15 cellular contexts compared by ENCODE assay signal in the genomic region with DNA sequence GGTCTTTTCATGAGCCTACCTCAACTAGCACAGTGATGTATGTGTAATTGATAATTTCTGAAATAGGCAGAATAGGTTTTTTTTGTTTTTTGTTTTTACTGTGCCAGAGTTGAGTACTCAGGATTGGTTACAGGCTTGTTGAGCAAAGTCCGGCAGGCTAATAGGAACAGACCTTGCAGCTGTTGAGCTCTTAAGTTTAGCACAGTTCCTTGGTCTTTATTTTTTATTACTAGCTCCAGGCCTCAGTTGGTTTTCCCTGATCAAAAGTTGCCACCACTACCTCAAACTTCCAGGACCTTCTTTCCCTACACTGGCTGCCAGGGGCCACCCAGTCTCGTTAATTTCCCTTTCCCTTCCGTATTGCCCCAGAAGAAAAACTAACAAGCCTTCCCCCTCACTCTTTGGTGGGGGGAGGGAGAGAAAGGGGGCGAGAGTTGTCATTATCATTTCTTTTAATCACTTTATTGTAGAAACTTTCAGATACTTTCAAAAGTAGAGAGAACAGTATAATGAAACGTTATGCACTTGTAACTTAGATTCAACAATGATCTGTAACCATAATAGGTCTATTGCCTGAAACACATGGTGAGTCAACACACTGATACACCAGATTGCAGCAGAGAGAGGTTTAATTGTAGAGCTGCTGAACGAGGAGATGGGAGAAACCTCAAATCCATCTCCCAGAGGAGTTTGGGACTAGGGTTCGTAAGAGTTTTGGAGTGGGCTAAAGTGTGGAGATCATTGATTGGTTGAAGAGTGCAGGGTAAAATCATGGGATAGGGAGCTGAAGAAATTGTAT. TPM values are rescaled to one million over a fixed set of nuclear protein-coding genes. Genes with fewer than 3 reads are reported as not detected.
DNase-seq lines count a peak whose midpoint lies in the region; ATAC-seq and FAIRE-seq lines count a peak whose summit lies in the region.
"Had no signal": no experiment of that assay in that cellular context is flagged by ENCODE, and none has a peak within 500 bp of the region (broad histone marks: within the 10 kb centered on the region; RNA-seq: fewer than 3 reads in every experiment).

No MANE protein-coding gene starts in this region.

- no peaks in the 10 kb centered on the region for H3K9me3 ChIP-seq in T-helper 17 cell (ENCODE audit: control insufficient read depth, low read length, poor library complexity, severe bottlenecking)
- no peaks in the 10 kb centered on the region for H3K9me3 ChIP-seq in small intestine (ENCODE audit: control insufficient read depth, low read depth)
- H3K9me3 ChIP-seq: testis had no signal

- H3K4me1 Mint-ChIP-seq in T-helper 1 cell treated with Interleukin-12 subunit alpha and Interleukin-12 subunit beta and Interleukin-4 antibody, amounts not matched to agents 30 μg/mL and 1 μg/mL, for 36 hours (ENCODE audit: low read depth), result peaks cover 42% of the 10 kb centered on the region
- H3K4me1 Mint-ChIP-seq in T-helper 17 cell, result peaks cover 36% of the 10 kb centered on the region

- FAIRE-seq in small intestine (lab: Jason Lieb, UNC) (no peak), HTR-8/SVneo (lab: Jason Lieb, UNC) (no peak)
- FAIRE-seq: GM12878 had no signal

- peak overlapping the region; percentile 10 for H3K27ac ChIP-seq in epithelial cell of prostate
- H3K27ac ChIP-seq in small intestine (ENCODE audit: low read depth in 1 of 2, low read length in 1 of 2), result peak overlapping the region; percentile 30 to 32
- H3K27ac ChIP-seq: testis had no signal

- H3K4me3 Mint-ChIP-seq in T-helper 1 cell treated with Interleukin-12 subunit alpha and Interleukin-12 subunit beta and Interleukin-4 antibody, amounts not matched to agents 30 μg/mL and 1 μg/mL, for 36 hours, result peak overlapping the region; percentile 43
- H3K4me3 Mint-ChIP-seq in T-helper 17 cell, result peak overlapping the region; percentile 82

- H3K36me3 Mint-ChIP-seq in T-helper 1 cell treated with Interleukin-12 subunit alpha and Interleukin-12 subunit beta and Interleukin-4 antibody, amounts not matched to agents 30 μg/mL and 1 μg/mL, for 36 hours (ENCODE audit: low read depth), result peaks cover 16% of the 10 kb centered on the region
- H3K36me3 Mint-ChIP-seq in T-helper 17 cell (ENCODE audit: low read depth), result peaks cover 7% of the 10 kb centered on the region

- no peak for ATAC-seq in T-helper 17 cell
- ATAC-seq: GM12878 had no signal

- H3K4me1 ChIP-seq in small intestine (ENCODE audit: control insufficient read depth in 2 of 2, insufficient read depth in 1 of 2, low read depth in 1 of 2, low read length in 1 of 2), result peaks cover 9% of the 10 kb centered on the region in 2 donors

- H3K4me3 ChIP-seq in small intestine (ENCODE audit: low read depth in 1 of 2, low read length in 2 of 2), result no peak overlapping the region
- H3K4me3 ChIP-seq: GM12878, testis had no signal

- no peaks in the 10 kb centered on the region for H3K27me3 ChIP-seq in small intestine (ENCODE audit: control insufficient read depth in 2 of 2, insufficient read depth in 2 of 2, low read length in 2 of 2)
- H3K27me3 ChIP-seq: testis had no signal

- WGBS in small intestine, 3 donors, result 27 to 64% (median 42%) methylated on average over 7 of the region's 7 CpGs

- no peaks in the 10 kb centered on the region for H3K9me3 Mint-ChIP-seq in T-helper 1 cell treated with Interleukin-12 subunit alpha and Interleukin-12 subunit beta and Interleukin-4 antibody, amounts not matched to agents 30 μg/mL and 1 μg/mL, for 36 hours
- H3K9me3 Mint-ChIP-seq: H9 had no signal

- no peaks in the 10 kb centered on the region for H3K36me3 ChIP-seq in small intestine (ENCODE audit: control insufficient read depth in 2 of 2, insufficient read depth in 2 of 2, low read length in 2 of 2)

- peak overlapping the region; percentile 78 for H3K27ac Mint-ChIP-seq in T-helper 1 cell treated with Interleukin-12 subunit alpha and Interleukin-12 subunit beta and Interleukin-4 antibody, amounts not matched to agents 30 μg/mL and 1 μg/mL, for 36 hours
- H3K27ac Mint-ChIP-seq in T-helper 17 cell, result peak overlapping the region; percentile 95
- H3K27ac Mint-ChIP-seq: H9 had no signal

- DNase-seq in T-helper 1 cell (no peak), T-helper 17 cell (no peak), epithelial cell of prostate (ENCODE audit: low read depth, low spot score) (no peak), small intestine (peak; percentile 54), H4 (ENCODE audit: low spot score) (no peak), HTR-8/SVneo (ENCODE audit: insufficient read length, low spot score) (no peak)
- no peak for DNase-seq in stimulated activated CD4-positive, alpha-beta T cell treated with anti-CD3 and anti-CD28 coated beads, Interleukin-2, amount 100 ng/mL, for 48 hours
- DNase-seq: 8988T, DMS 273 treated with DMSO at 0.1 percent for 48 hours, H9, Kasumi-1, mesenchymal stem cell, testis had no signal

- H3K27me3 Mint-ChIP-seq in T-helper 1 cell treated with Interleukin-12 subunit alpha and Interleukin-12 subunit beta and Interleukin-4 antibody, amounts not matched to agents 30 μg/mL and 1 μg/mL, for 36 hours (ENCODE audit: low read depth), result no peaks in the 10 kb centered on the region
- no peaks in the 10 kb centered on the region for H3K27me3 Mint-ChIP-seq in T-helper 17 cell

RNA-seq across cellular contexts. Expression of gene RNF149, which starts 2.3 kb away (rescaled TPM):
- total RNA-seq in T-helper 17 cell, result 100 to 1,000 TPM; 180 to 185 TPM
- 10 to 100 TPM; 23.0 to 32.7 (median 24.4) TPM for polyA plus RNA-seq in small intestine
- total RNA-seq in H4 (2014; rRNA removed; shearing (Covaris generic)), result 8.4 and 9.0 TPM in 2 replicates

RNA-seq across cellular contexts. Expression of gene CNOT11, which starts 58.1 kb away (rescaled TPM):
- total RNA-seq in T-helper 17 cell, result 10 to 100 TPM; 48.3 to 48.5 TPM
- 10 to 100 TPM; 22.4 to 29.5 (median 26.2) TPM for polyA plus RNA-seq in small intestine
- total RNA-seq in H4 (2014; rRNA removed; shearing (Covaris generic)), result 58.2 and 69.8 TPM in 2 replicates

Comparison
In these comparisons a context has a peak if more than half of its experiments do, and no peak if none do; other contexts are left out.
1. RNA of gene RNF149, which starts 2.3 kb away (total RNA-seq): 180 to 185 TPM in T-helper 17 cell; 8.4 to 9.0 TPM in H4; every median in the first group is over 10 times any median in the second.